Comparison of ENCODE assay signal across 3 cellular contexts in genomic region chr11:9066432-9066925, GRCh38.
TF ChIP-seq lines count a peak whose summit lies in the region.

No MANE protein-coding gene starts in this region.

TF ChIP-seq in A549, 52 proteins besides CTCF, POLR2A, EP300 and RAD21:
- no peak for TF ChIP-seq HOXB13 (CRISPR knock-in tag; IDR thresholded peaks at IDR 0.05; ENCODE audit: low read depth)
- no peak for TF ChIP-seq JUNB (IDR thresholded peaks at IDR 0.05)
- no peak for TF ChIP-seq KDM5A (IDR thresholded peaks at IDR 0.05)
- TF ChIP-seq FOXS1 (CRISPR knock-in tag; IDR thresholded peaks at IDR 0.05), result no peak
- TF ChIP-seq RNF2 (IDR thresholded peaks at IDR 0.05; ENCODE audit: borderline replicate concordance, low read depth), result no peak
- TF ChIP-seq SMC3 (IDR thresholded peaks at IDR 0.05), result no peak
- no peak for TF ChIP-seq CBX2 (IDR thresholded peaks at IDR 0.05; ENCODE audit: borderline replicate concordance, low read depth)
- TF ChIP-seq BHLHE40 (IDR thresholded peaks at IDR 0.05; ENCODE audit: low read depth, low read length), result no peak
- TF ChIP-seq USF2 (IDR thresholded peaks at IDR 0.05), result no peak
- TF ChIP-seq ZFP36 (IDR thresholded peaks at IDR 0.05; ENCODE audit: borderline replicate concordance, partially characterized antibody), result no peak
- TF ChIP-seq FOSB (CRISPR knock-in tag; IDR thresholded peaks at IDR 0.05), result no peak
- TF ChIP-seq NR3C1 (IDR thresholded peaks at IDR 0.05), result no peak
- TF ChIP-seq ELK1 (IDR thresholded peaks at IDR 0.05; ENCODE audit: low read depth, low read length), result no peak
TF ChIP-seq in A549: peak in this region for 0.

TF ChIP-seq in GM23338, 12 proteins besides CTCF, POLR2A, EP300 and RAD21:
- TF ChIP-seq CREB1 (CRISPR knock-in tag; IDR thresholded peaks at IDR 0.05; ENCODE audit: low read depth) (no peak), ETS1 (IDR thresholded peaks at IDR 0.05) (no peak), STAT1 (IDR thresholded peaks at IDR 0.05; ENCODE audit: unreplicated experiment) (no peak), POLR2AphosphoS5 (IDR thresholded peaks at IDR 0.05; ENCODE audit: low read depth) (no peak), JUNB (IDR thresholded peaks at IDR 0.05; ENCODE audit: unreplicated experiment) (no peak), ZNF331 (CRISPR knock-in tag; IDR thresholded peaks at IDR 0.05; ENCODE audit: low read depth) (no peak), ZNF462 (CRISPR knock-in tag; IDR thresholded peaks at IDR 0.05) (no peak)

TF ChIP-seq in K562, 482 proteins besides CTCF, POLR2A, EP300 and RAD21:
- 0 out of 2 replicates have a peak, but pooled peaks have one; percentile 37 for TF ChIP-seq ZNF740 (CRISPR knock-in tag; IDR thresholded peaks at IDR 0.05)
- TF ChIP-seq ZNF740 (tag; IDR thresholded peaks at IDR 0.05), result no peak
- peak; percentile 80 for TF ChIP-seq RFX1 (IDR thresholded peaks at IDR 0.05)
- no peak for TF ChIP-seq SNIP1 (IDR thresholded peaks at IDR 0.05; ENCODE audit: low read depth)
